Comparison of ENCODE assay signal across 23 cellular contexts in genomic region chr4:108590776-108591175, GRCh38. TPM values are rescaled to one million over a fixed set of nuclear protein-coding genes. Genes with fewer than 3 reads are reported as not detected.
DNase-seq lines count a peak whose midpoint lies in the region; ATAC-seq, FAIRE-seq and TF ChIP-seq lines count a peak whose summit lies in the region.
"Had no signal": no experiment of that assay in that cellular context is flagged by ENCODE, and none has a peak within 500 bp of the region (broad histone marks: within the 10 kb centered on the region; RNA-seq: fewer than 3 reads in every experiment).

No MANE protein-coding gene starts in this region.

- POLR2A ChIA-PET in endothelial cell of umbilical vein (lab: Charles Lee), result no interaction called here

- H3K27me3 ChIP-seq in endothelial cell of umbilical vein (ENCODE audit: control insufficient read depth in 2 of 2, insufficient read depth in 2 of 2, low read length in 2 of 2) (no peaks in the 10 kb centered on the region), GM23338 (ENCODE audit: insufficient read depth) (peaks cover 73% of the 10 kb centered on the region)
- H3K27me3 ChIP-seq: Peyer's patch, SJCRH30 had no signal

- H3K9me2 ChIP-seq in GM23338 (ENCODE audit: insufficient read depth), result no peaks in the 10 kb centered on the region

- H3K9me3 ChIP-seq in endothelial cell of umbilical vein (replicated peaks; ENCODE audit: control insufficient read depth, insufficient read depth, low read length), result no peaks in the 10 kb centered on the region
- H3K9me3 ChIP-seq: Peyer's patch, SJCRH30 had no signal

- FAIRE-seq in endothelial cell of umbilical vein (lab: Jason Lieb, UNC), result no peak
- FAIRE-seq: D721Med had no signal

- no peaks in the 10 kb centered on the region for H3K36me3 Mint-ChIP-seq in HFFc6 (ENCODE audit: low read depth)
- H3K36me3 Mint-ChIP-seq in natural killer cell, result no peaks in the 10 kb centered on the region
- H3K36me3 Mint-ChIP-seq in GM23338 (ENCODE audit: low read depth), result no peaks in the 10 kb centered on the region

- BruUV-seq in endothelial cell of umbilical vein (replicated peaks; lab: Mats Ljungman, UMichigan), result no TSS peak

- CTCF ChIA-PET in endothelial cell of umbilical vein (lab: Charles Lee), result no interaction called here

- no peaks in the 10 kb centered on the region for H3K79me2 ChIP-seq in endothelial cell of umbilical vein (ENCODE audit: control insufficient read depth, insufficient read depth, low read length)
- H3K79me2 ChIP-seq in GM23338 (replicated peaks; ENCODE audit: insufficient read depth), result no peaks in the 10 kb centered on the region

- ATAC-seq in natural killer cell, result no peak
- no peak for ATAC-seq in GM23338

- H2AFZ ChIP-seq in endothelial cell of umbilical vein (ENCODE audit: low read depth, low read length) (no peak overlapping the region), GM23338 (no peak overlapping the region)

- H3K27ac ChIP-seq in endothelial cell of umbilical vein (ENCODE audit: insufficient read depth, low read depth, low read length) (peak overlapping the region; percentile 93), GM23338 (ENCODE audit: low read depth) (no peak overlapping the region)
- H3K27ac ChIP-seq: HL-60, Peyer's patch, SJCRH30 had no signal

- H3K36me3 ChIP-seq in endothelial cell of umbilical vein (ENCODE audit: control insufficient read depth in 2 of 2, extremely low read depth in 1 of 2, insufficient read depth in 2 of 2, low read length in 2 of 2) (no peaks in the 10 kb centered on the region), GM23338 (ENCODE audit: insufficient read depth) (no peaks in the 10 kb centered on the region)
- H3K36me3 ChIP-seq: Peyer's patch, SJCRH30 had no signal

- intact Hi-C loops in endothelial cell of umbilical vein (cut with micrococcal nuclease) (no loop called here), natural killer cell (cut with micrococcal nuclease) (no loop called here)

- H4K20me1 ChIP-seq in endothelial cell of umbilical vein (replicated peaks; ENCODE audit: control insufficient read depth, extremely low read depth, insufficient read depth, low read length) (no peaks in the 10 kb centered on the region), GM23338 (replicated peaks; ENCODE audit: insufficient read depth) (no peaks in the 10 kb centered on the region)

- no peaks in the 10 kb centered on the region for H3K9me3 Mint-ChIP-seq in HFFc6
- no peaks in the 10 kb centered on the region for H3K9me3 Mint-ChIP-seq in natural killer cell
- H3K9me3 Mint-ChIP-seq in GM23338, result peaks cover 3% of the 10 kb centered on the region; the same call in 2 of the 3 replicates

- no peak for TF ChIP-seq CTCF in HFFc6 (IDR thresholded peaks at IDR 0.05)
- TF ChIP-seq CTCF in endothelial cell of umbilical vein (IDR thresholded peaks at IDR 0.05; ENCODE audit: extremely low read depth in 1 of 2, insufficient read depth in 1 of 2, low read depth in 1 of 2, low read length in 2 of 2), result no peak
- no peak for TF ChIP-seq CTCF in foreskin fibroblast (IDR thresholded peaks at IDR 0.05; ENCODE audit: low read depth, low read length)
- TF ChIP-seq CTCF in natural killer cell (IDR thresholded peaks at IDR 0.05), result no peak
- no peak for TF ChIP-seq CTCF in GM23338 (conservative IDR thresholded peaks at IDR 0.05; ENCODE audit: low read depth in 2 of 2)

- no peak overlapping the region for H3K4me3 ChIP-seq in endothelial cell of umbilical vein (replicated peaks in 1 of 3; ENCODE audit: insufficient read depth in 1 of 3, low read depth in 1 of 3, low read length in 3 of 3)
- no peak overlapping the region for H3K4me3 ChIP-seq in foreskin fibroblast (ENCODE audit: low read depth in 1 of 2, low read length in 2 of 2)
- no peak overlapping the region for H3K4me3 ChIP-seq in GM23338
- H3K4me3 ChIP-seq: Peyer's patch, SJCRH30 had no signal

- no peak overlapping the region for H3K9ac ChIP-seq in endothelial cell of umbilical vein (replicated peaks; ENCODE audit: extremely low read depth, insufficient read depth, low read length)

- no peaks in the 10 kb centered on the region for H3F3A ChIP-seq in GM23338 (replicated peaks; ENCODE audit: low read depth)

- H3K4me1 ChIP-seq in endothelial cell of umbilical vein (ENCODE audit: control insufficient read depth, extremely low read depth, insufficient read depth, low read length) (peaks cover 18% of the 10 kb centered on the region), GM23338 (ENCODE audit: insufficient read depth) (peaks cover 7% of the 10 kb centered on the region; the same call in 1 of the 2 replicates)
- H3K4me1 ChIP-seq: Peyer's patch had no signal

- TF ChIP-seq POLR2A in endothelial cell of umbilical vein (IDR thresholded peaks at IDR 0.05; ENCODE audit: low read depth, low read length), result no peak

- H3K4me3 Mint-ChIP-seq in HFFc6, result no peak overlapping the region
- H3K4me3 Mint-ChIP-seq in natural killer cell, result no peak overlapping the region
- no peak overlapping the region for H3K4me3 Mint-ChIP-seq in GM23338
- H3K4me3 Mint-ChIP-seq: B cell, CD14-positive monocyte had no signal

- H3K27me3 Mint-ChIP-seq in HFFc6 (ENCODE audit: insufficient read depth) (no peaks in the 10 kb centered on the region; the same call in 1 of the 2 replicates), natural killer cell (ENCODE audit: low read depth in 2 of 2) (no peaks in the 10 kb centered on the region), GM23338 (ENCODE audit: insufficient read depth, low read depth, poor library complexity) (peaks cover 25% of the 10 kb centered on the region)
- H3K27me3 Mint-ChIP-seq: B cell had no signal

- dilution Hi-C loops in endothelial cell of umbilical vein (cut with MboI; ENCODE audit: extremely low pct_ligation_motif_present, low sequenced_read_pairs), result no loop called here

- no peaks in the 10 kb centered on the region for H3K9me1 ChIP-seq in endothelial cell of umbilical vein (replicated peaks; ENCODE audit: control insufficient read depth, extremely low read depth, insufficient read depth, low read length)

- H3K4me1 Mint-ChIP-seq in HFFc6 (ENCODE audit: low read depth), result peaks cover 24% of the 10 kb centered on the region
- no peaks in the 10 kb centered on the region for H3K4me1 Mint-ChIP-seq in natural killer cell
- peaks cover 20% of the 10 kb centered on the region for H3K4me1 Mint-ChIP-seq in GM23338
- H3K4me1 Mint-ChIP-seq: B cell, CD14-positive monocyte had no signal

- H3K27ac Mint-ChIP-seq in HFFc6, result peak overlapping the region; percentile 38; the same call in 1 of the 2 replicates
- no peak overlapping the region for H3K27ac Mint-ChIP-seq in natural killer cell
- H3K27ac Mint-ChIP-seq in GM23338, result no peak overlapping the region
- H3K27ac Mint-ChIP-seq: B cell, CD14-positive monocyte had no signal

- H3K4me2 ChIP-seq in endothelial cell of umbilical vein (ENCODE audit: insufficient read depth, low read length), result no peak overlapping the region
- no peak overlapping the region for H3K4me2 ChIP-seq in GM23338

- DNase-seq in AG08395 (ENCODE audit: low spot score) (peak; percentile 8), HFFc6 (no peak), endothelial cell of umbilical vein (ENCODE audit: low read depth, low spot score) (no peak), foreskin fibroblast (peak; percentile 37 to 61), NCI-H2171 (lab: John Stamatoyannopoulos, UW) (no peak), COLO668 (lab: John Stamatoyannopoulos, UW; ENCODE audit: unreplicated experiment) (no peak), natural killer cell (no peak), GM23338 (ENCODE audit: low spot score) (no peak)
- DNase-seq: DMS53, GF-D8, H7, KG1, NCI-H1105, NCI-H146, NCI-H2029 treated with DMSO at 0.1 percent for 48 hours, NCI-H446, NCI-H526, Peyer's patch, SJCRH30 had no signal

TF ChIP-seq in endothelial cell of umbilical vein, 7 proteins besides CTCF, POLR2A, EP300 and RAD21 (continues in another document):
- TF ChIP-seq FOS (IDR thresholded peaks at IDR 0.05; ENCODE audit: borderline replicate concordance, insufficient read depth, low read length) (no peak), MYC (IDR thresholded peaks at IDR 0.05; ENCODE audit: low read depth, low read length) (no peak)

TF ChIP-seq in GM23338, 12 proteins besides CTCF, POLR2A, EP300 and RAD21 (continues in another document):
- no peak for TF ChIP-seq ZNF114 (CRISPR knock-in tag; IDR thresholded peaks at IDR 0.05)
- TF ChIP-seq JUNB (IDR thresholded peaks at IDR 0.05; ENCODE audit: unreplicated experiment), result no peak
- no peak for TF ChIP-seq EZH2 (IDR thresholded peaks at IDR 0.05; ENCODE audit: low read depth, unreplicated experiment)
- no peak for TF ChIP-seq EZH2phosphoT487 (IDR thresholded peaks at IDR 0.05; ENCODE audit: unreplicated experiment)
- no peak for TF ChIP-seq POLR2AphosphoS5 (IDR thresholded peaks at IDR 0.05; ENCODE audit: low read depth)

RNA-seq across cellular contexts. Expression of gene RPL34, which starts 29.6 kb away (rescaled TPM):
- 1,000 to 10,000 TPM in 1 of 6 experiments, 100 to 1,000 TPM in 5; 834 to 1,041 (median 909) TPM for total RNA-seq in HFFc6 (2021; fragmentation: NEBNext Ultra II Directional; extraction: Animal tissue kit (Norgen Biotek cat#: 25700))
- total RNA-seq in endothelial cell of umbilical vein (1,114 and 1,139 TPM in 2 replicates), natural killer cell (1,000 to 10,000 TPM; 1,002 to 1,285 (median 1,229) TPM)
- polyA plus RNA-seq in endothelial cell of umbilical vein (1,873 and 2,397 TPM in 2 replicates), GM23338 (2016; fragmentation: Nextera tagmentation; extraction: Ambion mirVana) (2,566 and 2,904 TPM in 2 replicates)
- polyA plus RNA-seq in endothelial cell of umbilical vein (2011; cell fraction: cytosol; rRNA removed), result 2,859 and 3,051 TPM in 2 replicates
- polyA plus RNA-seq in endothelial cell of umbilical vein (2011; cell fraction: nucleus; rRNA removed), result 533 and 652 TPM in 2 replicates
- polyA plus RNA-seq in endothelial cell of umbilical vein (2012), result 2,484 and 2,696 TPM in 2 replicates
- polyA minus RNA-seq in endothelial cell of umbilical vein, result 299 and 394 TPM in 2 replicates
- 109 TPM for polyA minus RNA-seq in endothelial cell of umbilical vein (2011; cell fraction: cytosol; rRNA and poly(A)+ RNA removed)
- polyA minus RNA-seq in endothelial cell of umbilical vein (2011; cell fraction: nucleus; rRNA and poly(A)+ RNA removed), result 99.4 and 112 TPM in 2 replicates
- total RNA-seq in GM23338 (2014; rRNA removed; shearing (Covaris generic)), result 785 and 927 TPM in 2 replicates

RNA-seq across cellular contexts. Expression of gene OSTC, which starts 59.6 kb away (rescaled TPM):
- 100 to 1,000 TPM; 178 to 259 (median 189) TPM for total RNA-seq in HFFc6 (2021; fragmentation: NEBNext Ultra II Directional; extraction: Animal tissue kit (Norgen Biotek cat#: 25700))
- 196 and 209 TPM in 2 replicates for total RNA-seq in endothelial cell of umbilical vein
- 200 and 310 TPM in 2 replicates for polyA plus RNA-seq in endothelial cell of umbilical vein
- 191 and 192 TPM in 2 replicates for polyA plus RNA-seq in endothelial cell of umbilical vein (2011; cell fraction: cytosol; rRNA removed)
- 73.7 and 75.3 TPM in 2 replicates for polyA plus RNA-seq in endothelial cell of umbilical vein (2011; cell fraction: nucleus; rRNA removed)
- polyA plus RNA-seq in endothelial cell of umbilical vein (2012), result 243 and 289 TPM in 2 replicates
- polyA minus RNA-seq in endothelial cell of umbilical vein, result 162 and 178 TPM in 2 replicates
- 28.0 TPM for polyA minus RNA-seq in endothelial cell of umbilical vein (2011; cell fraction: cytosol; rRNA and poly(A)+ RNA removed)
- 32.5 and 49.3 TPM in 2 replicates for polyA minus RNA-seq in endothelial cell of umbilical vein (2011; cell fraction: nucleus; rRNA and poly(A)+ RNA removed)
- 10 to 100 TPM; 31.2 to 36.5 (median 32.2) TPM for total RNA-seq in natural killer cell
- total RNA-seq in GM23338 (2014; rRNA removed; shearing (Covaris generic)), result 142 and 207 TPM in 2 replicates
- polyA plus RNA-seq in GM23338 (2016; fragmentation: Nextera tagmentation; extraction: Ambion mirVana), result 290 and 311 TPM in 2 replicates

Comparison
In these comparisons a context has a peak if more than half of its experiments do, and no peak if none do; other contexts are left out.
1. DNase-seq: peak in AG08395 (single experiment) and foreskin fibroblast (2 of 2); none in HFFc6 (single experiment), endothelial cell of umbilical vein (single experiment), NCI-H2171 (single experiment), COLO668 (single experiment), natural killer cell (single experiment) and GM23338 (single experiment).